In the genomic region with DNA sequence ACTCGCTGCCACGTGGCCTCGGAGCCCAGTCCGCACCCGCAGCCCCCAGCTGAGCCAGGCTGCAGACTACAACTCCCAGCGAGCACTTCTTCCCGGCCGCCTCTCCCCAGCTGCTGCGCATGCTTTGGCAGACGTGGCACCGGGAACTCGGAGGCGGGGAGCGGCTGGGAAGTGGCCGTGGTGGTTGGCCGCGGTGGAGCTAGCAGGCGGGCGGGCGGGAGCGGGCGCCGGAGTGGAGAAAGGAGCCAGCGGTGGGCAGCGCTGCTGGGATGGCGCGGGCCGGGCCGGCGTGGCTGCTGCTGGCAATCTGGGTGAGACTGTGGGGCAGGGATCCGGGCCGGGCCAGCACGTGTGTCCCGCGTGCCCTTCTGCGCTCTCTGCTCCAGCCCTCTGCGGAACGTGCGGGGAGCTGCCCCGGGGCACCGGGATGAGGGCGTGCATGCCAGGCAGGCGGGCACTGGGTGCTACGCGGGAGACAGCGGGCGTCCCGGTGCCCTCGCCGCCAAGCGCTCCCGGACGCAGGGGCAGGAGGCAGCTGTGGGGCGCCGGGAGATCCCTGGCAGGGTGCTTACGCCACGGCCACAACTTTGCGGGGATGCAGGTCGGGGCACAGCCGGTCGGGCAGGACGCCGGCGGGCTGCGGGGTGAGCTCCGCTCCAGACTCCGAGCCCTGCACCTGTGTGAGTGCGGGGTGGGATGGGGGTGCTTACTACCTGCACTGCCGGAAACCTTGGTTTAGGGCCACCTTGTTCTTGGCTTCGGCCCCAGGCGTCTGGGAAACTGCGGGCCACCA, we compare ENCODE assay signal across 1 cellular context.
A peak's percentile ranks its signal among the peaks of the same experiment; 100 is the strongest.
TF ChIP-seq lines count a peak whose summit lies in the region.

A gene (plus strand): TSS at position 130 of the 793 bp plus-strand sequence. CDS start 140 bp downstream, at position 270.

TF ChIP-seq in HepG2, 621 proteins besides CTCF, POLR2A, EP300 and RAD21 (continued from another document and continues in another):
- TF ChIP-seq, protein P1, sequence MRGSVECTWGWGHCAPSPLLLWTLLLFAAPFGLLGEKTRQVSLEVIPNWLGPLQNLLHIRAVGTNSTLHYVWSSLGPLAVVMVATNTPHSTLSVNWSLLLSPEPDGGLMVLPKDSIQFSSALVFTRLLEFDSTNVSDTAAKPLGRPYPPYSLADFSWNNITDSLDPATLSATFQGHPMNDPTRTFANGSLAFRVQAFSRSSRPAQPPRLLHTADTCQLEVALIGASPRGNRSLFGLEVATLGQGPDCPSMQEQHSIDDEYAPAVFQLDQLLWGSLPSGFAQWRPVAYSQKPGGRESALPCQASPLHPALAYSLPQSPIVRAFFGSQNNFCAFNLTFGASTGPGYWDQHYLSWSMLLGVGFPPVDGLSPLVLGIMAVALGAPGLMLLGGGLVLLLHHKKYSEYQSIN (CRISPR knock-in tag; IDR thresholded peaks at IDR 0.05; ENCODE audit: borderline replicate concordance) = no peak
- TF ChIP-seq HNF4G (IDR thresholded peaks at IDR 0.05; ENCODE audit: borderline replicate concordance, low read depth, low read length) = no peak
- no peak; the same call in 1 of the 2 replicates for TF ChIP-seq HNF4G (CRISPR knock-in tag; IDR thresholded peaks at IDR 0.05; ENCODE audit: borderline replicate concordance, low read depth)
- TF ChIP-seq, protein P2, sequence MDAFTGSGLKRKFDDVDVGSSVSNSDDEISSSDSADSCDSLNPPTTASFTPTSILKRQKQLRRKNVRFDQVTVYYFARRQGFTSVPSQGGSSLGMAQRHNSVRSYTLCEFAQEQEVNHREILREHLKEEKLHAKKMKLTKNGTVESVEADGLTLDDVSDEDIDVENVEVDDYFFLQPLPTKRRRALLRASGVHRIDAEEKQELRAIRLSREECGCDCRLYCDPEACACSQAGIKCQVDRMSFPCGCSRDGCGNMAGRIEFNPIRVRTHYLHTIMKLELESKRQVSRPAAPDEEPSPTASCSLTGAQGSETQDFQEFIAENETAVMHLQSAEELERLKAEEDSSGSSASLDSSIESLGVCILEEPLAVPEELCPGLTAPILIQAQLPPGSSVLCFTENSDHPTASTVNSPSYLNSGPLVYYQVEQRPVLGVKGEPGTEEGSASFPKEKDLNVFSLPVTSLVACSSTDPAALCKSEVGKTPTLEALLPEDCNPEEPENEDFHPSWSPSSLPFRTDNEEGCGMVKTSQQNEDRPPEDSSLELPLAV (CRISPR knock-in tag; conservative IDR thresholded peaks at IDR 0.05; ENCODE audit: low read depth) = no peak
- no peak; the same call in 1 of the 2 replicates for TF ChIP-seq KLF12 (CRISPR knock-in tag; IDR thresholded peaks at IDR 0.05; ENCODE audit: borderline replicate concordance)
- no peak for TF ChIP-seq PHB2 (IDR thresholded peaks at IDR 0.05; ENCODE audit: partially characterized antibody)
- no peak for TF ChIP-seq HNRNPUL1 (IDR thresholded peaks at IDR 0.05; ENCODE audit: low read depth, low read length)
- TF ChIP-seq ZMAT3 (CRISPR knock-in tag; conservative IDR thresholded peaks at IDR 0.05) = peak; percentile 72; the same call in 1 of the 2 replicates
- 0 out of 2 replicates have a peak, but pooled peaks have one; percentile 17 for TF ChIP-seq ZBTB42 (CRISPR knock-in tag; IDR thresholded peaks at IDR 0.05)
- no peak; the same call in 1 of the 2 replicates for TF ChIP-seq STAG1 (CRISPR knock-in tag; IDR thresholded peaks at IDR 0.05)
- peak; percentile 84 for TF ChIP-seq SALL1 (CRISPR knock-in tag; IDR thresholded peaks at IDR 0.05)
- TF ChIP-seq, protein P3, sequence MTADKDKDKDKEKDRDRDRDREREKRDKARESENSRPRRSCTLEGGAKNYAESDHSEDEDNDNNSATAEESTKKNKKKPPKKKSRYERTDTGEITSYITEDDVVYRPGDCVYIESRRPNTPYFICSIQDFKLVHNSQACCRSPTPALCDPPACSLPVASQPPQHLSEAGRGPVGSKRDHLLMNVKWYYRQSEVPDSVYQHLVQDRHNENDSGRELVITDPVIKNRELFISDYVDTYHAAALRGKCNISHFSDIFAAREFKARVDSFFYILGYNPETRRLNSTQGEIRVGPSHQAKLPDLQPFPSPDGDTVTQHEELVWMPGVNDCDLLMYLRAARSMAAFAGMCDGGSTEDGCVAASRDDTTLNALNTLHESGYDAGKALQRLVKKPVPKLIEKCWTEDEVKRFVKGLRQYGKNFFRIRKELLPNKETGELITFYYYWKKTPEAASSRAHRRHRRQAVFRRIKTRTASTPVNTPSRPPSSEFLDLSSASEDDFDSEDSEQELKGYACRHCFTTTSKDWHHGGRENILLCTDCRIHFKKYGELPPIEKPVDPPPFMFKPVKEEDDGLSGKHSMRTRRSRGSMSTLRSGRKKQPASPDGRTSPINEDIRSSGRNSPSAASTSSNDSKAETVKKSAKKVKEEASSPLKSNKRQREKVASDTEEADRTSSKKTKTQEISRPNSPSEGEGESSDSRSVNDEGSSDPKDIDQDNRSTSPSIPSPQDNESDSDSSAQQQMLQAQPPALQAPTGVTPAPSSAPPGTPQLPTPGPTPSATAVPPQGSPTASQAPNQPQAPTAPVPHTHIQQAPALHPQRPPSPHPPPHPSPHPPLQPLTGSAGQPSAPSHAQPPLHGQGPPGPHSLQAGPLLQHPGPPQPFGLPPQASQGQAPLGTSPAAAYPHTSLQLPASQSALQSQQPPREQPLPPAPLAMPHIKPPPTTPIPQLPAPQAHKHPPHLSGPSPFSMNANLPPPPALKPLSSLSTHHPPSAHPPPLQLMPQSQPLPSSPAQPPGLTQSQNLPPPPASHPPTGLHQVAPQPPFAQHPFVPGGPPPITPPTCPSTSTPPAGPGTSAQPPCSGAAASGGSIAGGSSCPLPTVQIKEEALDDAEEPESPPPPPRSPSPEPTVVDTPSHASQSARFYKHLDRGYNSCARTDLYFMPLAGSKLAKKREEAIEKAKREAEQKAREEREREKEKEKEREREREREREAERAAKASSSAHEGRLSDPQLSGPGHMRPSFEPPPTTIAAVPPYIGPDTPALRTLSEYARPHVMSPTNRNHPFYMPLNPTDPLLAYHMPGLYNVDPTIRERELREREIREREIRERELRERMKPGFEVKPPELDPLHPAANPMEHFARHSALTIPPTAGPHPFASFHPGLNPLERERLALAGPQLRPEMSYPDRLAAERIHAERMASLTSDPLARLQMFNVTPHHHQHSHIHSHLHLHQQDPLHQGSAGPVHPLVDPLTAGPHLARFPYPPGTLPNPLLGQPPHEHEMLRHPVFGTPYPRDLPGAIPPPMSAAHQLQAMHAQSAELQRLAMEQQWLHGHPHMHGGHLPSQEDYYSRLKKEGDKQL (CRISPR knock-in tag; IDR thresholded peaks at IDR 0.05; ENCODE audit: low read depth) = 0 out of 2 replicates have a peak, but pooled peaks have one; percentile 31
- TF ChIP-seq, protein P4, sequence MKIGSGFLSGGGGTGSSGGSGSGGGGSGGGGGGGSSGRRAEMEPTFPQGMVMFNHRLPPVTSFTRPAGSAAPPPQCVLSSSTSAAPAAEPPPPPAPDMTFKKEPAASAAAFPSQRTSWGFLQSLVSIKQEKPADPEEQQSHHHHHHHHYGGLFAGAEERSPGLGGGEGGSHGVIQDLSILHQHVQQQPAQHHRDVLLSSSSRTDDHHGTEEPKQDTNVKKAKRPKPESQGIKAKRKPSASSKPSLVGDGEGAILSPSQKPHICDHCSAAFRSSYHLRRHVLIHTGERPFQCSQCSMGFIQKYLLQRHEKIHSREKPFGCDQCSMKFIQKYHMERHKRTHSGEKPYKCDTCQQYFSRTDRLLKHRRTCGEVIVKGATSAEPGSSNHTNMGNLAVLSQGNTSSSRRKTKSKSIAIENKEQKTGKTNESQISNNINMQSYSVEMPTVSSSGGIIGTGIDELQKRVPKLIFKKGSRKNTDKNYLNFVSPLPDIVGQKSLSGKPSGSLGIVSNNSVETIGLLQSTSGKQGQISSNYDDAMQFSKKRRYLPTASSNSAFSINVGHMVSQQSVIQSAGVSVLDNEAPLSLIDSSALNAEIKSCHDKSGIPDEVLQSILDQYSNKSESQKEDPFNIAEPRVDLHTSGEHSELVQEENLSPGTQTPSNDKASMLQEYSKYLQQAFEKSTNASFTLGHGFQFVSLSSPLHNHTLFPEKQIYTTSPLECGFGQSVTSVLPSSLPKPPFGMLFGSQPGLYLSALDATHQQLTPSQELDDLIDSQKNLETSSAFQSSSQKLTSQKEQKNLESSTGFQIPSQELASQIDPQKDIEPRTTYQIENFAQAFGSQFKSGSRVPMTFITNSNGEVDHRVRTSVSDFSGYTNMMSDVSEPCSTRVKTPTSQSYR (CRISPR knock-in tag; IDR thresholded peaks at IDR 0.05; ENCODE audit: borderline replicate concordance) = no peak; the same call in 1 of the 2 replicates
- TF ChIP-seq STAT5B (CRISPR knock-in tag; IDR thresholded peaks at IDR 0.05) = no peak; the same call in 1 of the 2 replicates
- TF ChIP-seq, protein P5, sequence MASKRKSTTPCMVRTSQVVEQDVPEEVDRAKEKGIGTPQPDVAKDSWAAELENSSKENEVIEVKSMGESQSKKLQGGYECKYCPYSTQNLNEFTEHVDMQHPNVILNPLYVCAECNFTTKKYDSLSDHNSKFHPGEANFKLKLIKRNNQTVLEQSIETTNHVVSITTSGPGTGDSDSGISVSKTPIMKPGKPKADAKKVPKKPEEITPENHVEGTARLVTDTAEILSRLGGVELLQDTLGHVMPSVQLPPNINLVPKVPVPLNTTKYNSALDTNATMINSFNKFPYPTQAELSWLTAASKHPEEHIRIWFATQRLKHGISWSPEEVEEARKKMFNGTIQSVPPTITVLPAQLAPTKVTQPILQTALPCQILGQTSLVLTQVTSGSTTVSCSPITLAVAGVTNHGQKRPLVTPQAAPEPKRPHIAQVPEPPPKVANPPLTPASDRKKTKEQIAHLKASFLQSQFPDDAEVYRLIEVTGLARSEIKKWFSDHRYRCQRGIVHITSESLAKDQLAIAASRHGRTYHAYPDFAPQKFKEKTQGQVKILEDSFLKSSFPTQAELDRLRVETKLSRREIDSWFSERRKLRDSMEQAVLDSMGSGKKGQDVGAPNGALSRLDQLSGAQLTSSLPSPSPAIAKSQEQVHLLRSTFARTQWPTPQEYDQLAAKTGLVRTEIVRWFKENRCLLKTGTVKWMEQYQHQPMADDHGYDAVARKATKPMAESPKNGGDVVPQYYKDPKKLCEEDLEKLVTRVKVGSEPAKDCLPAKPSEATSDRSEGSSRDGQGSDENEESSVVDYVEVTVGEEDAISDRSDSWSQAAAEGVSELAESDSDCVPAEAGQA (IDR thresholded peaks at IDR 0.05; ENCODE audit: low read depth) = no peak
- TF ChIP-seq, protein P5 (CRISPR knock-in tag; IDR thresholded peaks at IDR 0.05; ENCODE audit: borderline replicate concordance) = no peak; the same call in 1 of the 2 replicates
- TF ChIP-seq MAZ (IDR thresholded peaks at IDR 0.05; ENCODE audit: borderline replicate concordance, low read depth, low read length) = peak; percentile 79
- peak; percentile 97 for TF ChIP-seq MAZ (CRISPR knock-in tag; IDR thresholded peaks at IDR 0.05; ENCODE audit: low read depth)
- peak; percentile 68 for TF ChIP-seq POLR2AphosphoS5 (IDR thresholded peaks at IDR 0.05; ENCODE audit: low read depth, low read length)
- no peak for TF ChIP-seq ZNF354B (CRISPR knock-in tag; IDR thresholded peaks at IDR 0.05)
- TF ChIP-seq, protein P6, sequence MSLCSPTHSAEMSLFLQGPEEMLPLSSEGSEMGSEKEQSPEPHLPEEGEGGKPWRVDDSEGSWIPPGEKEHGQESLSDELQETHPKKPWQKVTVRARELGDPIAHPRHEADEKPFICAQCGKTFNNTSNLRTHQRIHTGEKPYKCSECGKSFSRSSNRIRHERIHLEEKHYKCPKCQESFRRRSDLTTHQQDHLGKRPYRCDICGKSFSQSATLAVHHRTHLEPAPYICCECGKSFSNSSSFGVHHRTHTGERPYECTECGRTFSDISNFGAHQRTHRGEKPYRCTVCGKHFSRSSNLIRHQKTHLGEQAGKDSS (CRISPR knock-in tag; IDR thresholded peaks at IDR 0.05; ENCODE audit: borderline replicate concordance, low read depth) = peak; percentile 81
- peak; percentile 90; the same call in 1 of the 2 replicates for TF ChIP-seq HOXD1 (CRISPR knock-in tag; IDR thresholded peaks at IDR 0.05)
- peak; percentile 97 for TF ChIP-seq DMAP1 (CRISPR knock-in tag; IDR thresholded peaks at IDR 0.05)
- no peak; the same call in 1 of the 2 replicates for TF ChIP-seq NR1H2 (CRISPR knock-in tag; IDR thresholded peaks at IDR 0.05; ENCODE audit: borderline replicate concordance, low read depth)
- peak; percentile 47; the same call in 1 of the 2 replicates for TF ChIP-seq NCOA1 (CRISPR knock-in tag; IDR thresholded peaks at IDR 0.05)
- TF ChIP-seq ZNF331 (CRISPR knock-in tag; IDR thresholded peaks at IDR 0.05) = peak; percentile 83; the same call in 1 of the 2 replicates
- peak; percentile 90 for TF ChIP-seq PHF8 (CRISPR knock-in tag; IDR thresholded peaks at IDR 0.05)
